8 cellular contexts compared by ENCODE assay signal in genomic region chr1:117093870-117094621, GRCh38. TPM values are rescaled to one million over a fixed set of nuclear protein-coding genes. Genes with fewer than 3 reads are reported as not detected.
DNase-seq lines count a peak whose midpoint lies in the region; ATAC-seq, FAIRE-seq and TF ChIP-seq lines count a peak whose summit lies in the region.

No MANE protein-coding gene starts in this region.

- no peaks in the 10 kb centered on the region for H3K9me3 Mint-ChIP-seq in activated T-cell treated with anti-CD3 and anti-CD28 coated beads, Interleukin-2, amount 50 U/mL, for 72 hours
- no peaks in the 10 kb centered on the region for H3K9me3 Mint-ChIP-seq in stimulated activated naive B cell treated with anti-CD40 and anti-IgM and Interleukin-4, amounts not matched to agents 10 μg/mL and 1 μg/mL and 100 μg/mL, for 72 hours

- FAIRE-seq in H54 (lab: Jason Lieb, UNC), result peak; percentile 62

- H3K27me3 Mint-ChIP-seq in activated T-cell treated with anti-CD3 and anti-CD28 coated beads, Interleukin-2, amount 50 U/mL, for 72 hours (ENCODE audit: low read depth), result no peaks in the 10 kb centered on the region
- H3K27me3 Mint-ChIP-seq in stimulated activated naive B cell treated with anti-CD40 and anti-IgM and Interleukin-4, amounts not matched to agents 10 μg/mL and 1 μg/mL and 100 μg/mL, for 72 hours, result no peaks in the 10 kb centered on the region

- peak overlapping the region in 1 of 2 donors; percentile 22 for H3K4me3 Mint-ChIP-seq in activated T-cell treated with anti-CD3 and anti-CD28 coated beads, Interleukin-2, amount 50 U/mL, for 72 hours
- no peak overlapping the region for H3K4me3 Mint-ChIP-seq in stimulated activated naive B cell treated with anti-CD40 and anti-IgM and Interleukin-4, amounts not matched to agents 10 μg/mL and 1 μg/mL and 100 μg/mL, for 72 hours

- no peak for TF ChIP-seq POLR2A in H54 (IDR thresholded peaks at IDR 0.05; ENCODE audit: low read depth, low read length)

- H3K27ac Mint-ChIP-seq in activated T-cell treated with anti-CD3 and anti-CD28 coated beads, Interleukin-2, amount 50 U/mL, for 72 hours, result no peak overlapping the region
- no peak overlapping the region for H3K27ac Mint-ChIP-seq in stimulated activated naive B cell treated with anti-CD40 and anti-IgM and Interleukin-4, amounts not matched to agents 10 μg/mL and 1 μg/mL and 100 μg/mL, for 72 hours

- peaks cover 29% of the 10 kb centered on the region for H3K4me1 Mint-ChIP-seq in activated T-cell treated with anti-CD3 and anti-CD28 coated beads, Interleukin-2, amount 50 U/mL, for 72 hours (ENCODE audit: low read depth)
- H3K4me1 Mint-ChIP-seq in stimulated activated naive B cell treated with anti-CD40 and anti-IgM and Interleukin-4, amounts not matched to agents 10 μg/mL and 1 μg/mL and 100 μg/mL, for 72 hours, result peaks cover 0 to 1% of the 10 kb centered on the region in 2 donors

- peak; percentile 77 to 80 for ATAC-seq in activated T-cell treated with anti-CD3 and anti-CD28 coated beads, Interleukin-2, amount 50 U/mL, for 72 hours (replicated peaks in 1 of 2)
- peak; percentile 75 to 82 for ATAC-seq in stimulated activated naive B cell treated with anti-CD40 and anti-IgM and Interleukin-4, amounts not matched to agents 10 μg/mL and 1 μg/mL and 100 μg/mL, for 72 hours (replicated peaks)

- peaks cover 21 to 47% of the 10 kb centered on the region in 2 donors for H3K36me3 Mint-ChIP-seq in activated T-cell treated with anti-CD3 and anti-CD28 coated beads, Interleukin-2, amount 50 U/mL, for 72 hours (ENCODE audit: insufficient read depth in 2 of 2)
- peaks cover 43 to 58% of the 10 kb centered on the region in 2 donors for H3K36me3 Mint-ChIP-seq in stimulated activated naive B cell treated with anti-CD40 and anti-IgM and Interleukin-4, amounts not matched to agents 10 μg/mL and 1 μg/mL and 100 μg/mL, for 72 hours

- DNase-seq in NK-92 treated with Interleukin-12 subunit alpha and Interleukin-12 subunit beta, amount 100 ng/mL, for 24 hours (lab: John Stamatoyannopoulos, UW), result peak; percentile 21
- DNase-seq in NK-92 (lab: John Stamatoyannopoulos, UW; ENCODE audit: unreplicated experiment) (no peak), H54 (ENCODE audit: insufficient read length, low spot score) (peak; percentile 34), M059J (ENCODE audit: low read depth) (peak; percentile 91), glomerular endothelial cell (ENCODE audit: extremely low read depth, low read depth, low spot score) (peak; percentile 75), NCI-H1048 (lab: John Stamatoyannopoulos, UW) (no peak)
- DNase-seq in activated T-cell treated with anti-CD3 and anti-CD28 coated beads, Interleukin-2, amount 50 U/mL, for 72 hours, result peak; percentile 49 to 52
- DNase-seq in stimulated activated naive B cell treated with anti-CD40 and anti-IgM and Interleukin-4, amounts not matched to agents 10 μg/mL and 1 μg/mL and 100 μg/mL, for 72 hours, result no peak

RNA-seq across cellular contexts. Expression of gene TRIM45, which starts 27.5 kb away (rescaled TPM):
- total RNA-seq in M059J (2014; rRNA removed; shearing (Covaris generic)), result 1.5 and 4.2 TPM in 2 replicates
- under 1 TPM; 0.30 to 0.34 TPM for total RNA-seq in activated T-cell treated with anti-CD3 and anti-CD28 coated beads, Interleukin-2, amount 50 U/mL, for 72 hours
- 0.82 and 3.0 TPM in 2 replicates for total RNA-seq in glomerular endothelial cell

RNA-seq across cellular contexts. Expression of gene TTF2, which starts 33.9 kb away (rescaled TPM):
- 19.8 and 44.0 TPM in 2 replicates for total RNA-seq in M059J (2014; rRNA removed; shearing (Covaris generic))
- 100 to 1,000 TPM; 104 to 107 TPM for total RNA-seq in activated T-cell treated with anti-CD3 and anti-CD28 coated beads, Interleukin-2, amount 50 U/mL, for 72 hours
- 9.1 and 20.8 TPM in 2 replicates for total RNA-seq in glomerular endothelial cell

Comparison
In these comparisons a context has a peak if more than half of its experiments do, and no peak if none do; other contexts are left out.
1. DNase-seq: peak in NK-92 treated with Interleukin-12 subunit alpha and Interleukin-12 subunit beta, amount 100 ng/mL, for 24 hours (single experiment), H54 (single experiment), M059J (single experiment), activated T-cell treated with anti-CD3 and anti-CD28 coated beads, Interleukin-2, amount 50 U/mL, for 72 hours (2 of 2) and glomerular endothelial cell (single experiment); none in NK-92 (single experiment), stimulated activated naive B cell treated with anti-CD40 and anti-IgM and Interleukin-4, amounts not matched to agents 10 μg/mL and 1 μg/mL and 100 μg/mL, for 72 hours (single experiment) and NCI-H1048 (single experiment).